ENCODE assay signal across 8 cellular contexts in genomic region chr6:14734416-14735340, GRCh38.
DNase-seq lines count a peak whose midpoint lies in the region; ATAC-seq, FAIRE-seq and TF ChIP-seq lines count a peak whose summit lies in the region.

No MANE protein-coding gene starts in this region.

- peak; percentile 85 for ATAC-seq in HG02763 (IDR thresholded peaks at IDR 0.05; ENCODE audit: unreplicated experiment)

- no peaks in the 10 kb centered on the region for H3K36me3 Mint-ChIP-seq in chondrocyte (ENCODE audit: low read depth)

- peak overlapping the region; percentile 34 for H3K27ac Mint-ChIP-seq in chondrocyte (ENCODE audit: unreplicated experiment)

- peaks cover 36% of the 10 kb centered on the region for H3K4me1 Mint-ChIP-seq in chondrocyte (ENCODE audit: low read depth)

- no peaks in the 10 kb centered on the region for H3K9me3 Mint-ChIP-seq in chondrocyte (ENCODE audit: low read depth)

- FAIRE-seq in frontal cortex (lab: Jason Lieb, UNC), result no peak

- H3K27me3 Mint-ChIP-seq in chondrocyte (ENCODE audit: low read depth), result no peaks in the 10 kb centered on the region

- DNase-seq in activated CD8-positive, alpha-beta memory T cell treated with anti-CD3 and anti-CD28 coated beads for 24 hours, result peak; percentile 74
- DNase-seq in activated CD8-positive, alpha-beta memory T cell treated with anti-CD3 and anti-CD28 coated beads, Interleukin-2, amount 50 U/mL, for 4 hours, result no peak
- DNase-seq in OCI-M2 (lab: John Stamatoyannopoulos, UW; ENCODE audit: unreplicated experiment) (peak; percentile 95), chondrocyte (ENCODE audit: low spot score) (no peak), DMS 273 treated with DMSO at 0.1 percent for 48 hours (lab: John Stamatoyannopoulos, UW) (no peak), frontal cortex (ENCODE audit: low spot score in 2 of 2) (no peak)
- DNase-seq in stimulated activated CD8-positive, alpha-beta memory T cell treated with anti-CD3 and anti-CD28 coated beads, Interleukin-4, amount 100 ng/mL, for 48 hours, result peak; percentile 58

- TF ChIP-seq CTCF in chondrocyte (IDR thresholded peaks at IDR 0.05), result no peak

- no peak overlapping the region for H3K4me3 Mint-ChIP-seq in chondrocyte (ENCODE audit: unreplicated experiment)

Comparison
In these comparisons a context has a peak if more than half of its experiments do, and no peak if none do; other contexts are left out.
1. DNase-seq: peak in activated CD8-positive, alpha-beta memory T cell treated with anti-CD3 and anti-CD28 coated beads for 24 hours (single experiment), OCI-M2 (single experiment) and stimulated activated CD8-positive, alpha-beta memory T cell treated with anti-CD3 and anti-CD28 coated beads, Interleukin-4, amount 100 ng/mL, for 48 hours (single experiment); none in activated CD8-positive, alpha-beta memory T cell treated with anti-CD3 and anti-CD28 coated beads, Interleukin-2, amount 50 U/mL, for 4 hours (single experiment), chondrocyte (single experiment), DMS 273 treated with DMSO at 0.1 percent for 48 hours (single experiment) and frontal cortex (0 of 2).